ENCODE assay signal across 1 cellular context in the genomic region with DNA sequence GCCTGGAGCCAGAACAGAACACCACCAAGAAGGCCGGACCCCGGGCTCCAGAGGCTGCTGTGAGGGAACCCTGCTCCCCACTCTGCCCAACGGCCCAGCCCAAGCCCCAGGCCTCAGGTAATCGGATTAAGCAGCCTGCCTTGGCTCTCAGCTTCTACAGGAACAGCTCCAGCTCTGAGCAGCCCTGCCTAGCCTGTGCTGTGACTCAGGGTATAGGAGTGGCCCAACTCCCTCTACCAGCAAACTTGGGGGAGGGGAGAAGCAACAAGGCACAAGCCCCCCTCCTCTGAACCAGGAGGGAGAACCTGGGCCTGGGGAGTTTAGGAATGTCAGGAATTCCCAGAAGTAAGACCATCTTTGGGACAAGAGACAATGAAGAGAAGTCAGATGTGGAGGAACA.
TF ChIP-seq lines count a peak whose summit lies in the region.

No MANE protein-coding gene starts in this region.

TF ChIP-seq in H1, 55 proteins besides CTCF, POLR2A, EP300 and RAD21:
- TF ChIP-seq CHD2 (IDR thresholded peaks at IDR 0.05; ENCODE audit: low read length) (0 out of 2 replicates have a peak, but pooled peaks have one; percentile 23), POU5F1 (IDR thresholded peaks at IDR 0.05; ENCODE audit: low read depth, low read length) (no peak), EGR1 (IDR thresholded peaks at IDR 0.05; ENCODE audit: borderline replicate concordance, low read depth, low read length) (no peak), RNF2 (IDR thresholded peaks at IDR 0.05; ENCODE audit: borderline replicate concordance, low read depth, low read length, missing control alignments, poor library complexity, severe bottlenecking) (no peak), RFX5 (IDR thresholded peaks at IDR 0.05; ENCODE audit: borderline replicate concordance, low read depth, low read length) (no peak), TEAD4 (IDR thresholded peaks at IDR 0.05; ENCODE audit: low read depth, low read length) (peak; percentile 81), SIRT6 (IDR thresholded peaks at IDR 0.05; ENCODE audit: low read length) (no peak), JUND (IDR thresholded peaks at IDR 0.05; ENCODE audit: low read length) (no peak), MAFK (IDR thresholded peaks at IDR 0.05; ENCODE audit: low read depth, low read length) (no peak), GABPA (IDR thresholded peaks at IDR 0.05; ENCODE audit: borderline replicate concordance, insufficient read depth, low read length) (no peak), SIX5 (IDR thresholded peaks at IDR 0.05; ENCODE audit: low read depth, low read length) (no peak), CTBP2 (IDR thresholded peaks at IDR 0.05; ENCODE audit: borderline replicate concordance, insufficient read depth, insufficient read length, low read length) (no peak), CBX8 (IDR thresholded peaks at IDR 0.05; ENCODE audit: borderline replicate concordance, low read depth, low read length) (no peak), SAP30 (IDR thresholded peaks at IDR 0.05; ENCODE audit: insufficient read depth, insufficient replicate concordance, low read length) (no peak), BCL11A (IDR thresholded peaks at IDR 0.05; ENCODE audit: low read depth in 2 of 2, low read length in 2 of 2) (no peak), KDM1A (IDR thresholded peaks at IDR 0.05; ENCODE audit: borderline replicate concordance, low read length) (no peak), PHF8 (conservative IDR thresholded peaks at IDR 0.05; ENCODE audit: low read depth, low read length) (no peak), CREB1 (IDR thresholded peaks at IDR 0.05) (no peak), SP4 (IDR thresholded peaks at IDR 0.05; ENCODE audit: low read length) (no peak; the same call in 1 of the 2 replicates), CEBPB (IDR thresholded peaks at IDR 0.05; ENCODE audit: low read depth, low read length) (no peak), YY1 (IDR thresholded peaks at IDR 0.05; ENCODE audit: low read depth, low read length) (no peak), GTF2F1 (IDR thresholded peaks at IDR 0.05; ENCODE audit: borderline replicate concordance, low read depth, low read length) (no peak), TAF1 (IDR thresholded peaks at IDR 0.05; ENCODE audit: low read depth, low read length) (peak; percentile 42; the same call in 1 of the 2 replicates), CBX5 (IDR thresholded peaks at IDR 0.05; ENCODE audit: low read depth, low read length) (no peak), KDM5A (IDR thresholded peaks at IDR 0.05; ENCODE audit: low read length) (no peak), SRF (IDR thresholded peaks at IDR 0.05; ENCODE audit: low read depth, low read length) (no peak), NANOG (IDR thresholded peaks at IDR 0.05; ENCODE audit: insufficient read depth, low read depth, low read length, poor library complexity, severe bottlenecking) (no peak), SIN3A (conservative IDR thresholded peaks at IDR 0.05 in 1 of 2, IDR thresholded peaks at IDR 0.05 in 1 of 2; ENCODE audit: low read depth in 1 of 2, low read length in 2 of 2) (no peak), RXRA (IDR thresholded peaks at IDR 0.05; ENCODE audit: insufficient read depth, low read depth, low read length) (no peak), MAX (IDR thresholded peaks at IDR 0.05) (no peak), ZNF274 (IDR thresholded peaks at IDR 0.05; ENCODE audit: borderline replicate concordance, extremely low read depth, low read length) (no peak), HDAC6 (IDR thresholded peaks at IDR 0.05; ENCODE audit: low read depth, low read length) (no peak), CHD1 (IDR thresholded peaks at IDR 0.05; ENCODE audit: low read depth, low read length) (no peak), POLR2AphosphoS5 (IDR thresholded peaks at IDR 0.05; ENCODE audit: low read depth, low read length) (peak; percentile 60; the same call in 1 of the 2 replicates), EZH2 (IDR thresholded peaks at IDR 0.05; ENCODE audit: low read depth, low read length, severe bottlenecking) (no peak), TBP (IDR thresholded peaks at IDR 0.05; ENCODE audit: low read depth, low read length) (peak; percentile 59; the same call in 1 of the 2 replicates), KDM4A (IDR thresholded peaks at IDR 0.05; ENCODE audit: low read depth, low read length, severe bottlenecking) (no peak), TAF7 (optimal IDR thresholded peaks at IDR 0.05; ENCODE audit: borderline replicate concordance, low read depth, low read length) (no peak), ASH2L (IDR thresholded peaks at IDR 0.05; ENCODE audit: low read length) (no peak), JUN (IDR thresholded peaks at IDR 0.05; ENCODE audit: low read depth, low read length) (no peak), SP1 (IDR thresholded peaks at IDR 0.05; ENCODE audit: low read depth, low read length) (peak; percentile 62; the same call in 1 of the 2 replicates), NRF1 (IDR thresholded peaks at IDR 0.05; ENCODE audit: low read depth, low read length) (no peak), HDAC2 (IDR thresholded peaks at IDR 0.05; ENCODE audit: borderline replicate concordance in 1 of 2, low read depth in 2 of 2, low read length in 2 of 2) (no peak), FOSL1 (IDR thresholded peaks at IDR 0.05; ENCODE audit: insufficient read depth, low read depth, low read length) (no peak), BRCA1 (IDR thresholded peaks at IDR 0.05; ENCODE audit: low read depth, low read length) (no peak), RBBP5 (IDR thresholded peaks at IDR 0.05; ENCODE audit: borderline replicate concordance, low read depth, low read length) (no peak)
- TF ChIP-seq, protein P1, sequence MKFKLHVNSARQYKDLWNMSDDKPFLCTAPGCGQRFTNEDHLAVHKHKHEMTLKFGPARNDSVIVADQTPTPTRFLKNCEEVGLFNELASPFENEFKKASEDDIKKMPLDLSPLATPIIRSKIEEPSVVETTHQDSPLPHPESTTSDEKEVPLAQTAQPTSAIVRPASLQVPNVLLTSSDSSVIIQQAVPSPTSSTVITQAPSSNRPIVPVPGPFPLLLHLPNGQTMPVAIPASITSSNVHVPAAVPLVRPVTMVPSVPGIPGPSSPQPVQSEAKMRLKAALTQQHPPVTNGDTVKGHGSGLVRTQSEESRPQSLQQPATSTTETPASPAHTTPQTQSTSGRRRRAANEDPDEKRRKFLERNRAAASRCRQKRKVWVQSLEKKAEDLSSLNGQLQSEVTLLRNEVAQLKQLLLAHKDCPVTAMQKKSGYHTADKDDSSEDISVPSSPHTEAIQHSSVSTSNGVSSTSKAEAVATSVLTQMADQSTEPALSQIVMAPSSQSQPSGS (IDR thresholded peaks at IDR 0.05; ENCODE audit: low read length): peak; percentile 28; the same call in 1 of the 2 replicates
- TF ChIP-seq, protein P2, sequence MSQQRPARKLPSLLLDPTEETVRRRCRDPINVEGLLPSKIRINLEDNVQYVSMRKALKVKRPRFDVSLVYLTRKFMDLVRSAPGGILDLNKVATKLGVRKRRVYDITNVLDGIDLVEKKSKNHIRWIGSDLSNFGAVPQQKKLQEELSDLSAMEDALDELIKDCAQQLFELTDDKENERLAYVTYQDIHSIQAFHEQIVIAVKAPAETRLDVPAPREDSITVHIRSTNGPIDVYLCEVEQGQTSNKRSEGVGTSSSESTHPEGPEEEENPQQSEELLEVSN (IDR thresholded peaks at IDR 0.05): no peak
- TF ChIP-seq, protein P3, sequence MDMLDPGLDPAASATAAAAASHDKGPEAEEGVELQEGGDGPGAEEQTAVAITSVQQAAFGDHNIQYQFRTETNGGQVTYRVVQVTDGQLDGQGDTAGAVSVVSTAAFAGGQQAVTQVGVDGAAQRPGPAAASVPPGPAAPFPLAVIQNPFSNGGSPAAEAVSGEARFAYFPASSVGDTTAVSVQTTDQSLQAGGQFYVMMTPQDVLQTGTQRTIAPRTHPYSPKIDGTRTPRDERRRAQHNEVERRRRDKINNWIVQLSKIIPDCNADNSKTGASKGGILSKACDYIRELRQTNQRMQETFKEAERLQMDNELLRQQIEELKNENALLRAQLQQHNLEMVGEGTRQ (IDR thresholded peaks at IDR 0.05; ENCODE audit: low read length): no peak
- TF ChIP-seq, protein P4, sequence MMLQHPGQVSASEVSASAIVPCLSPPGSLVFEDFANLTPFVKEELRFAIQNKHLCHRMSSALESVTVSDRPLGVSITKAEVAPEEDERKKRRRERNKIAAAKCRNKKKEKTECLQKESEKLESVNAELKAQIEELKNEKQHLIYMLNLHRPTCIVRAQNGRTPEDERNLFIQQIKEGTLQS (IDR thresholded peaks at IDR 0.05; ENCODE audit: insufficient read depth, low read depth, low read length): no peak
- TF ChIP-seq, protein P5, sequence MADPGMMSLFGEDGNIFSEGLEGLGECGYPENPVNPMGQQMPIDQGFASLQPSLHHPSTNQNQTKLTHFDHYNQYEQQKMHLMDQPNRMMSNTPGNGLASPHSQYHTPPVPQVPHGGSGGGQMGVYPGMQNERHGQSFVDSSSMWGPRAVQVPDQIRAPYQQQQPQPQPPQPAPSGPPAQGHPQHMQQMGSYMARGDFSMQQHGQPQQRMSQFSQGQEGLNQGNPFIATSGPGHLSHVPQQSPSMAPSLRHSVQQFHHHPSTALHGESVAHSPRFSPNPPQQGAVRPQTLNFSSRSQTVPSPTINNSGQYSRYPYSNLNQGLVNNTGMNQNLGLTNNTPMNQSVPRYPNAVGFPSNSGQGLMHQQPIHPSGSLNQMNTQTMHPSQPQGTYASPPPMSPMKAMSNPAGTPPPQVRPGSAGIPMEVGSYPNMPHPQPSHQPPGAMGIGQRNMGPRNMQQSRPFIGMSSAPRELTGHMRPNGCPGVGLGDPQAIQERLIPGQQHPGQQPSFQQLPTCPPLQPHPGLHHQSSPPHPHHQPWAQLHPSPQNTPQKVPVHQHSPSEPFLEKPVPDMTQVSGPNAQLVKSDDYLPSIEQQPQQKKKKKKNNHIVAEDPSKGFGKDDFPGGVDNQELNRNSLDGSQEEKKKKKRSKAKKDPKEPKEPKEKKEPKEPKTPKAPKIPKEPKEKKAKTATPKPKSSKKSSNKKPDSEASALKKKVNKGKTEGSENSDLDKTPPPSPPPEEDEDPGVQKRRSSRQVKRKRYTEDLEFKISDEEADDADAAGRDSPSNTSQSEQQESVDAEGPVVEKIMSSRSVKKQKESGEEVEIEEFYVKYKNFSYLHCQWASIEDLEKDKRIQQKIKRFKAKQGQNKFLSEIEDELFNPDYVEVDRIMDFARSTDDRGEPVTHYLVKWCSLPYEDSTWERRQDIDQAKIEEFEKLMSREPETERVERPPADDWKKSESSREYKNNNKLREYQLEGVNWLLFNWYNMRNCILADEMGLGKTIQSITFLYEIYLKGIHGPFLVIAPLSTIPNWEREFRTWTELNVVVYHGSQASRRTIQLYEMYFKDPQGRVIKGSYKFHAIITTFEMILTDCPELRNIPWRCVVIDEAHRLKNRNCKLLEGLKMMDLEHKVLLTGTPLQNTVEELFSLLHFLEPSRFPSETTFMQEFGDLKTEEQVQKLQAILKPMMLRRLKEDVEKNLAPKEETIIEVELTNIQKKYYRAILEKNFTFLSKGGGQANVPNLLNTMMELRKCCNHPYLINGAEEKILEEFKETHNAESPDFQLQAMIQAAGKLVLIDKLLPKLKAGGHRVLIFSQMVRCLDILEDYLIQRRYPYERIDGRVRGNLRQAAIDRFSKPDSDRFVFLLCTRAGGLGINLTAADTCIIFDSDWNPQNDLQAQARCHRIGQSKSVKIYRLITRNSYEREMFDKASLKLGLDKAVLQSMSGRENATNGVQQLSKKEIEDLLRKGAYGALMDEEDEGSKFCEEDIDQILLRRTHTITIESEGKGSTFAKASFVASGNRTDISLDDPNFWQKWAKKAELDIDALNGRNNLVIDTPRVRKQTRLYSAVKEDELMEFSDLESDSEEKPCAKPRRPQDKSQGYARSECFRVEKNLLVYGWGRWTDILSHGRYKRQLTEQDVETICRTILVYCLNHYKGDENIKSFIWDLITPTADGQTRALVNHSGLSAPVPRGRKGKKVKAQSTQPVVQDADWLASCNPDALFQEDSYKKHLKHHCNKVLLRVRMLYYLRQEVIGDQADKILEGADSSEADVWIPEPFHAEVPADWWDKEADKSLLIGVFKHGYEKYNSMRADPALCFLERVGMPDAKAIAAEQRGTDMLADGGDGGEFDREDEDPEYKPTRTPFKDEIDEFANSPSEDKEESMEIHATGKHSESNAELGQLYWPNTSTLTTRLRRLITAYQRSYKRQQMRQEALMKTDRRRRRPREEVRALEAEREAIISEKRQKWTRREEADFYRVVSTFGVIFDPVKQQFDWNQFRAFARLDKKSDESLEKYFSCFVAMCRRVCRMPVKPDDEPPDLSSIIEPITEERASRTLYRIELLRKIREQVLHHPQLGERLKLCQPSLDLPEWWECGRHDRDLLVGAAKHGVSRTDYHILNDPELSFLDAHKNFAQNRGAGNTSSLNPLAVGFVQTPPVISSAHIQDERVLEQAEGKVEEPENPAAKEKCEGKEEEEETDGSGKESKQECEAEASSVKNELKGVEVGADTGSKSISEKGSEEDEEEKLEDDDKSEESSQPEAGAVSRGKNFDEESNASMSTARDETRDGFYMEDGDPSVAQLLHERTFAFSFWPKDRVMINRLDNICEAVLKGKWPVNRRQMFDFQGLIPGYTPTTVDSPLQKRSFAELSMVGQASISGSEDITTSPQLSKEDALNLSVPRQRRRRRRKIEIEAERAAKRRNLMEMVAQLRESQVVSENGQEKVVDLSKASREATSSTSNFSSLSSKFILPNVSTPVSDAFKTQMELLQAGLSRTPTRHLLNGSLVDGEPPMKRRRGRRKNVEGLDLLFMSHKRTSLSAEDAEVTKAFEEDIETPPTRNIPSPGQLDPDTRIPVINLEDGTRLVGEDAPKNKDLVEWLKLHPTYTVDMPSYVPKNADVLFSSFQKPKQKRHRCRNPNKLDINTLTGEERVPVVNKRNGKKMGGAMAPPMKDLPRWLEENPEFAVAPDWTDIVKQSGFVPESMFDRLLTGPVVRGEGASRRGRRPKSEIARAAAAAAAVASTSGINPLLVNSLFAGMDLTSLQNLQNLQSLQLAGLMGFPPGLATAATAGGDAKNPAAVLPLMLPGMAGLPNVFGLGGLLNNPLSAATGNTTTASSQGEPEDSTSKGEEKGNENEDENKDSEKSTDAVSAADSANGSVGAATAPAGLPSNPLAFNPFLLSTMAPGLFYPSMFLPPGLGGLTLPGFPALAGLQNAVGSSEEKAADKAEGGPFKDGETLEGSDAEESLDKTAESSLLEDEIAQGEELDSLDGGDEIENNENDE (IDR thresholded peaks at IDR 0.05; ENCODE audit: insufficient replicate concordance, low read length): no peak
